In genomic region chr18:46184296-46185080, GRCh38 we compare ENCODE assay signal across 15 cellular contexts.
DNase-seq lines count a peak whose midpoint lies in the region; ATAC-seq lines count a peak whose summit lies in the region.
"Had no signal": no experiment of that assay in that cellular context is flagged by ENCODE, and none has a peak within 500 bp of the region (broad histone marks: within the 10 kb centered on the region; RNA-seq: fewer than 3 reads in every experiment).

No MANE protein-coding gene starts in this region.

- peak overlapping the region; percentile 47 for H3K27ac ChIP-seq in CD4-positive, CD25-positive, alpha-beta regulatory T cell (ENCODE audit: insufficient read depth, low read length, poor library complexity, severe bottlenecking)
- H3K27ac ChIP-seq: BLaER1, prostate gland, VCaP had no signal

- no peak for DNase-seq in CD4-positive, CD25-positive, alpha-beta regulatory T cell
- DNase-seq in GF-D8 (lab: John Stamatoyannopoulos, UW) (peak; percentile 27), Kasumi-1 (lab: John Stamatoyannopoulos, UW) (peak; percentile 48 to 70), hypothalamus (lab: John Stamatoyannopoulos, UW) (no peak), hepatic stellate cell (ENCODE audit: low spot score) (no peak)
- DNase-seq: activated naive CD8-positive, alpha-beta T cell treated with anti-CD3 and anti-CD28 coated beads, Interleukin-2, amount 10 ng/mL, durations not matched to agents 7 days and 5 days; effector CD4-positive, alpha-beta T cell; left cardiac atrium; NCI-H1105 treated with DMSO at 0.1 percent for 48 hours; SK-N-SH had no signal

- peaks cover 26% of the 10 kb centered on the region for H3K4me1 ChIP-seq in CD4-positive, CD25-positive, alpha-beta regulatory T cell (ENCODE audit: control insufficient read depth, insufficient read depth, low read length, poor library complexity, severe bottlenecking)
- H3K4me1 ChIP-seq: prostate gland had no signal

- H3K9me3 Mint-ChIP-seq in CD4-positive, CD25-positive, alpha-beta regulatory T cell = no peaks in the 10 kb centered on the region
- no peaks in the 10 kb centered on the region for H3K9me3 Mint-ChIP-seq in activated naive CD8-positive, alpha-beta T cell (ENCODE audit: low read depth)
- H3K9me3 Mint-ChIP-seq: activated naive CD8-positive, alpha-beta T cell treated with anti-CD3 and anti-CD28 coated beads, Interleukin-2, amount 10 ng/mL, durations not matched to agents 7 days and 5 days had no signal

- H3K27me3 ChIP-seq in CD4-positive, CD25-positive, alpha-beta regulatory T cell (ENCODE audit: control insufficient read depth, insufficient read depth, low read length) = no peaks in the 10 kb centered on the region
- H3K27me3 ChIP-seq: BLaER1 had no signal

- peak overlapping the region in 3 of 4 donors; percentile 19 to 41 (median 32) for H3K4me3 Mint-ChIP-seq in CD4-positive, CD25-positive, alpha-beta regulatory T cell
- H3K4me3 Mint-ChIP-seq in activated naive CD8-positive, alpha-beta T cell = peak overlapping the region; percentile 41
- H3K4me3 Mint-ChIP-seq: activated naive CD8-positive, alpha-beta T cell treated with anti-CD3 and anti-CD28 coated beads, Interleukin-2, amount 10 ng/mL, durations not matched to agents 7 days and 5 days had no signal

- peaks cover 22 to 77% (median 55%) of the 10 kb centered on the region in 4 donors for H3K4me1 Mint-ChIP-seq in CD4-positive, CD25-positive, alpha-beta regulatory T cell
- peaks cover 62% of the 10 kb centered on the region for H3K4me1 Mint-ChIP-seq in activated naive CD8-positive, alpha-beta T cell (ENCODE audit: low read depth)

- H3K27ac Mint-ChIP-seq in CD4-positive, CD25-positive, alpha-beta regulatory T cell = peak overlapping the region; percentile 50 to 84 (median 79)
- peak overlapping the region; percentile 61 for H3K27ac Mint-ChIP-seq in activated naive CD8-positive, alpha-beta T cell
- H3K27ac Mint-ChIP-seq: activated naive CD8-positive, alpha-beta T cell treated with anti-CD3 and anti-CD28 coated beads, Interleukin-2, amount 10 ng/mL, durations not matched to agents 7 days and 5 days had no signal

- no peak for ATAC-seq in CD4-positive, CD25-positive, alpha-beta regulatory T cell (ENCODE audit: low read depth in 2 of 2)
- no peak for ATAC-seq in GM21526 (IDR thresholded peaks at IDR 0.05; ENCODE audit: low FRiP score, unreplicated experiment)
- ATAC-seq: left cardiac atrium had no signal

- no peaks in the 10 kb centered on the region for H3K9me3 ChIP-seq in CD4-positive, CD25-positive, alpha-beta regulatory T cell (ENCODE audit: control insufficient read depth in 2 of 2, low read length in 2 of 2)
- H3K9me3 ChIP-seq: BLaER1, prostate gland, SK-N-SH had no signal

- H3K36me3 Mint-ChIP-seq in CD4-positive, CD25-positive, alpha-beta regulatory T cell = peaks cover 5% of the 10 kb centered on the region
- H3K36me3 Mint-ChIP-seq in activated naive CD8-positive, alpha-beta T cell = no peaks in the 10 kb centered on the region

- H3K36me3 ChIP-seq in CD4-positive, CD25-positive, alpha-beta regulatory T cell (ENCODE audit: control insufficient read depth, insufficient read depth, low read length) = peaks cover 4% of the 10 kb centered on the region
- H3K36me3 ChIP-seq: prostate gland had no signal

- H3K4me3 ChIP-seq in CD4-positive, CD25-positive, alpha-beta regulatory T cell (ENCODE audit: low read depth, low read length) = peak overlapping the region; percentile 35
- H3K4me3 ChIP-seq: BLaER1, prostate gland had no signal

- no peaks in the 10 kb centered on the region for H3K27me3 Mint-ChIP-seq in CD4-positive, CD25-positive, alpha-beta regulatory T cell
- H3K27me3 Mint-ChIP-seq in activated naive CD8-positive, alpha-beta T cell = no peaks in the 10 kb centered on the region
- H3K27me3 Mint-ChIP-seq: activated naive CD8-positive, alpha-beta T cell treated with anti-CD3 and anti-CD28 coated beads, Interleukin-2, amount 10 ng/mL, durations not matched to agents 7 days and 5 days had no signal

Comparison
In these comparisons a context has a peak if more than half of its experiments do, and no peak if none do; other contexts are left out.
1. DNase-seq: peak in GF-D8 (single experiment) and Kasumi-1 (2 of 2); none in CD4-positive, CD25-positive, alpha-beta regulatory T cell (0 of 3), hypothalamus (0 of 51) and hepatic stellate cell (single experiment).